17 cellular contexts compared by ENCODE assay signal in the genomic region with DNA sequence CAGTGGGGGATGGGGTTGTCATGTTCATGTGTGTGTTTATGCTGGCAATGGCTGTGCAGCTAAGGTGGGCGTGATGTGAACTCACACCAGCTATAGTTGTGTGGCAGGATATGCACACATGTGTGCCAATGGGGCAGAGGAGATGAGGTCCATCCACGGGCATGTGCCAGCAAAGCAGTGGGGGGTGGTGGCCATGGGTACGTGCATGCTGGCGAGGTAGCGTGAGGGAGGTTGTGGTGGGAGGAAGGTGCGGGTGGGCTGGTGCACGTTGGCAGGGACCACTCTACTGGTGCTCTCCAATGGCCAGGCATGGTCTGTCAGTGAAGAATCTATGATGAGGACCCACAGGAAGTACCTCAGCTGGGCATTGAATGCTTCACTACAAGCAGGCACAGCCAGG.
DNase-seq lines count a peak whose midpoint lies in the region; ATAC-seq and FAIRE-seq lines count a peak whose summit lies in the region.
"Had no signal": no experiment of that assay in that cellular context is flagged by ENCODE, and none has a peak within 500 bp of the region (broad histone marks: within the 10 kb centered on the region; RNA-seq: fewer than 3 reads in every experiment).

No MANE protein-coding gene starts in this region.

- H4K91ac ChIP-seq in neuronal stem cell (ENCODE audit: low read depth, low read length, poor library complexity) = no peak overlapping the region

- H3K9me3 ChIP-seq in neuronal stem cell (replicated peaks in 1 of 2; ENCODE audit: control insufficient read depth in 2 of 2, insufficient read depth in 1 of 2, low read depth in 1 of 2, low read length in 2 of 2) (peaks cover 0 to 3% of the 10 kb centered on the region in 2 donors), aorta (ENCODE audit: control insufficient read depth, low read length) (peaks cover 2% of the 10 kb centered on the region)

- H3K4me3 ChIP-seq in neuronal stem cell (ENCODE audit: low read length in 2 of 2) (peak overlapping the region in 1 of 2 donors; percentile 9), aorta (ENCODE audit: low read length in 2 of 2) (no peak overlapping the region)
- H3K4me3 ChIP-seq: BLaER1 treated with 17β-estradiol and CSF1 and Interleukin-3, amounts not matched to agents 10 nM and 100 nM; GM12878 had no signal

- no peak overlapping the region for H3K4me2 ChIP-seq in neuronal stem cell (ENCODE audit: insufficient read depth, low read length, poor library complexity, severe bottlenecking)
- H3K4me2 ChIP-seq: BLaER1 treated with 17β-estradiol and CSF1 and Interleukin-3, amounts not matched to agents 10 nM and 100 nM had no signal

- WGBS in neuronal stem cell (ENCODE audit: extremely low coverage in 2 of 2, insufficient read length in 2 of 2, insufficient replicate concordance in 1 of 2), 2 donors = no CpG with 5 or more reads among the region's 7 CpGs
- WGBS in aorta, 2 donors = 89 to 94% methylated on average over 7 of the region's 7 CpGs

- no peak overlapping the region for H3K4ac ChIP-seq in neuronal stem cell (ENCODE audit: low read length)

- H2BK120ac ChIP-seq in neuronal stem cell (ENCODE audit: low read depth, low read length) = peak overlapping the region; percentile 30

- H3K36me3 Mint-ChIP-seq in activated T-helper 1 cell treated with anti-CD3 and anti-CD28 coated beads, Interleukin-12 subunit alpha, Interleukin-12 subunit beta, Interleukin-2, Interleukin-4 antibody, amounts not matched to agents 30 ng/mL and 10 ng/mL and 1 ng/mL, durations not matched to agents 14 hours and 24 hours and 36 hours (ENCODE audit: low read depth) = no peaks in the 10 kb centered on the region
- H3K36me3 Mint-ChIP-seq: CD8-positive, alpha-beta T cell; IgD-negative memory B cell had no signal

- peak overlapping the region; percentile 3 for H2BK5ac ChIP-seq in neuronal stem cell (ENCODE audit: low read length)

- no peak overlapping the region for H2BK12ac ChIP-seq in neuronal stem cell (ENCODE audit: low read length)

- H3K27ac ChIP-seq in neuronal stem cell (replicated peaks; ENCODE audit: low read length) = no peak overlapping the region
- no peak overlapping the region for H3K27ac ChIP-seq in aorta (ENCODE audit: low read depth in 1 of 2, low read length in 2 of 2)
- H3K27ac ChIP-seq: BLaER1 treated with 17β-estradiol and CSF1 and Interleukin-3, amounts not matched to agents 10 nM and 100 nM; HL-60 had no signal

- no peaks in the 10 kb centered on the region for H3K36me3 ChIP-seq in neuronal stem cell (replicated peaks in 1 of 2; ENCODE audit: control insufficient read depth in 2 of 2, insufficient read depth in 2 of 2, low read length in 2 of 2)
- H3K36me3 ChIP-seq in aorta (ENCODE audit: control insufficient read depth in 1 of 2, insufficient read depth in 2 of 2, low read length in 1 of 2) = no peaks in the 10 kb centered on the region
- H3K36me3 ChIP-seq: BLaER1 treated with 17β-estradiol and CSF1 and Interleukin-3, amounts not matched to agents 10 nM and 100 nM had no signal

- H3K14ac ChIP-seq in neuronal stem cell (ENCODE audit: low read length) = peak overlapping the region; percentile 79

- intact Hi-C loops in activated T-helper 1 cell treated with anti-CD3 and anti-CD28 coated beads, Interleukin-12 subunit alpha, Interleukin-12 subunit beta, Interleukin-2, Interleukin-4 antibody, amounts not matched to agents 30 ng/mL and 10 ng/mL and 1 ng/mL, durations not matched to agents 14 hours and 24 hours and 36 hours (cut with micrococcal nuclease) = no loop called here
- intact Hi-C loops in aorta (cut with DNase I) = no loop called here

- H3K9ac ChIP-seq in neuronal stem cell (ENCODE audit: low read depth, low read length, poor library complexity) = peak overlapping the region; percentile 51
- H3K9ac ChIP-seq: BLaER1 treated with 17β-estradiol and CSF1 and Interleukin-3, amounts not matched to agents 10 nM and 100 nM had no signal

- DNase-seq in HTR-8/SVneo (ENCODE audit: insufficient read length, low spot score) (no peak), neuronal stem cell (ENCODE audit: low spot score) (no peak), aorta (no peak), NCI-H1092 treated with DMSO at 0.1 percent for 48 hours (lab: John Stamatoyannopoulos, UW) (no peak)
- DNase-seq in activated T-helper 1 cell treated with anti-CD3 and anti-CD28 coated beads, Interleukin-12 subunit alpha, Interleukin-12 subunit beta, Interleukin-2, Interleukin-4 antibody, amounts not matched to agents 30 ng/mL and 10 ng/mL and 1 ng/mL, durations not matched to agents 14 hours and 24 hours and 36 hours (ENCODE audit: low spot score) = no peak
- DNase-seq: Calu3; CD8-positive, alpha-beta T cell; DMS79 treated with DMSO at 0.1 percent for 48 hours; GOT3; H9 had no signal

- no peaks in the 10 kb centered on the region for H3K4me1 Mint-ChIP-seq in activated T-helper 1 cell treated with anti-CD3 and anti-CD28 coated beads, Interleukin-12 subunit alpha, Interleukin-12 subunit beta, Interleukin-2, Interleukin-4 antibody, amounts not matched to agents 30 ng/mL and 10 ng/mL and 1 ng/mL, durations not matched to agents 14 hours and 24 hours and 36 hours (ENCODE audit: low read depth)
- H3K4me1 Mint-ChIP-seq: B cell had no signal

- H3K27me3 ChIP-seq in neuronal stem cell (ENCODE audit: control insufficient read depth in 3 of 3, insufficient read depth in 3 of 3, low read depth in 1 of 3, low read length in 3 of 3) (no peaks in the 10 kb centered on the region), aorta (ENCODE audit: control insufficient read depth in 1 of 2, insufficient read depth in 2 of 2, low read length in 1 of 2) (no peaks in the 10 kb centered on the region)
- H3K27me3 ChIP-seq: BLaER1 treated with 17β-estradiol and CSF1 and Interleukin-3, amounts not matched to agents 10 nM and 100 nM had no signal

- no peak overlapping the region for H2AK5ac ChIP-seq in neuronal stem cell (ENCODE audit: low read depth, low read length)

- H3K79me1 ChIP-seq in neuronal stem cell (ENCODE audit: low read depth, low read length) = no peaks in the 10 kb centered on the region

- H3K18ac ChIP-seq in neuronal stem cell (ENCODE audit: low read length) = peak overlapping the region; percentile 50

- peak overlapping the region; percentile 85 for H3K23ac ChIP-seq in neuronal stem cell (ENCODE audit: low read depth, low read length, poor library complexity)

- H3K4me1 ChIP-seq in neuronal stem cell (ENCODE audit: control insufficient read depth in 2 of 2, insufficient read depth in 1 of 2, low read depth in 1 of 2, low read length in 2 of 2) (no peaks in the 10 kb centered on the region), aorta (ENCODE audit: control insufficient read depth in 1 of 2, insufficient read depth in 2 of 2, low read length in 2 of 2) (no peaks in the 10 kb centered on the region)

- no peak overlapping the region for H2BK15ac ChIP-seq in neuronal stem cell (ENCODE audit: low read length)

- no peaks in the 10 kb centered on the region for H3K27me3 Mint-ChIP-seq in activated T-helper 1 cell treated with anti-CD3 and anti-CD28 coated beads, Interleukin-12 subunit alpha, Interleukin-12 subunit beta, Interleukin-2, Interleukin-4 antibody, amounts not matched to agents 30 ng/mL and 10 ng/mL and 1 ng/mL, durations not matched to agents 14 hours and 24 hours and 36 hours (ENCODE audit: insufficient read depth)
- H3K27me3 Mint-ChIP-seq: B cell, IgD-negative memory B cell had no signal

- H3K27ac Mint-ChIP-seq in activated T-helper 1 cell treated with anti-CD3 and anti-CD28 coated beads, Interleukin-12 subunit alpha, Interleukin-12 subunit beta, Interleukin-2, Interleukin-4 antibody, amounts not matched to agents 30 ng/mL and 10 ng/mL and 1 ng/mL, durations not matched to agents 14 hours and 24 hours and 36 hours = peak overlapping the region; percentile 5
- H3K27ac Mint-ChIP-seq: B cell; CD8-positive, alpha-beta T cell; H9; IgD-negative memory B cell had no signal

- peak; percentile 19 for ATAC-seq in aorta (ENCODE audit: low FRiP score)
- ATAC-seq in HG03432 (IDR thresholded peaks at IDR 0.05; ENCODE audit: unreplicated experiment) = no peak
- no peak for ATAC-seq in HG02678 (IDR thresholded peaks at IDR 0.05; ENCODE audit: unreplicated experiment)
- ATAC-seq: CD8-positive, alpha-beta T cell; GM12878 had no signal

- H2AFZ ChIP-seq in neuronal stem cell (ENCODE audit: low read length) = no peak overlapping the region

- H3K9me3 Mint-ChIP-seq in activated T-helper 1 cell treated with anti-CD3 and anti-CD28 coated beads, Interleukin-12 subunit alpha, Interleukin-12 subunit beta, Interleukin-2, Interleukin-4 antibody, amounts not matched to agents 30 ng/mL and 10 ng/mL and 1 ng/mL, durations not matched to agents 14 hours and 24 hours and 36 hours = peaks cover 21% of the 10 kb centered on the region
- H3K9me3 Mint-ChIP-seq: H9 had no signal

- H3K4me3 Mint-ChIP-seq in activated T-helper 1 cell treated with anti-CD3 and anti-CD28 coated beads, Interleukin-12 subunit alpha, Interleukin-12 subunit beta, Interleukin-2, Interleukin-4 antibody, amounts not matched to agents 30 ng/mL and 10 ng/mL and 1 ng/mL, durations not matched to agents 14 hours and 24 hours and 36 hours = no peak overlapping the region
- H3K4me3 Mint-ChIP-seq: B cell; CD8-positive, alpha-beta T cell; H9; IgD-negative memory B cell had no signal

- peak; percentile 49 for FAIRE-seq in HTR-8/SVneo (lab: Jason Lieb, UNC)
- FAIRE-seq: GM12878 had no signal

- no peak overlapping the region for H4K8ac ChIP-seq in neuronal stem cell (ENCODE audit: low read depth, low read length)
